In the genomic region with DNA sequence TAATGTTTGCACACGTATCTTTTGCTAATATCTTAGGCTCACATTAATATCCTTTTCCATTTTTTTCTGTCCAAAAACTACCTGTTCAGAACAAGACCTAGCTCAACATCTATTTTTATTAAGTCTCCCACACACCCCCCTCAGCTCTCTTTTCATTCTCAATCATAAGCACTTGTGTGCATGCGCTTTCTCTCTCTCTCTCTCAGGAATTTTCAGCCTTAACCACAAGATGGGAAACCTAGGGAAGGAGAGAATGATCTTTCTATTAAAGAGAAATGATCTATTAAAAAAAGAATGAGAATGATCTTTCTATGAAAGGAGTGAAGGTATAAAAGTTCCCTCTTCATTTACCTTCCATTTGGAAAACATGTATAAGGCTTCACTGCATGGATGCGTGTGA, we compare ENCODE assay signal across 21 cellular contexts.
"Had no signal": no experiment of that assay in that cellular context is flagged by ENCODE, and none has a peak within 500 bp of the region (broad histone marks: within the 10 kb centered on the region; RNA-seq: fewer than 3 reads in every experiment).

No MANE protein-coding gene starts in this region.

- H3K9me3 Mint-ChIP-seq: activated CD4-positive, alpha-beta T cell treated with anti-CD3 and anti-CD28 coated beads, Interleukin-2, amount 10 ng/mL, durations not matched to agents 24 days and 14 days; stimulated activated memory B cell treated with anti-CD40 and anti-IgM and Interleukin-4, amounts not matched to agents 10 μg/mL and 1 μg/mL and 100 μg/mL, for 72 hours; T-cell had no signal

- H3K9me3 ChIP-seq: body of pancreas, colonic mucosa, ovary, testis, upper lobe of left lung had no signal

- H3K27me3 Mint-ChIP-seq: activated CD4-positive, alpha-beta T cell treated with anti-CD3 and anti-CD28 coated beads, Interleukin-2, amount 10 ng/mL, durations not matched to agents 24 days and 14 days; naive B cell; stimulated activated memory B cell treated with anti-CD40 and anti-IgM and Interleukin-4, amounts not matched to agents 10 μg/mL and 1 μg/mL and 100 μg/mL, for 72 hours; T-cell had no signal

- H3K27me3 ChIP-seq: body of pancreas, colonic mucosa, foreskin keratinocyte, ovary, testis, upper lobe of left lung had no signal

- H3K27ac Mint-ChIP-seq: activated CD4-positive, alpha-beta T cell treated with anti-CD3 and anti-CD28 coated beads, Interleukin-2, amount 10 ng/mL, durations not matched to agents 24 days and 14 days; activated CD8-positive, alpha-beta T cell treated with anti-CD3 and anti-CD28 coated beads, Interleukin-2, amount 10 ng/mL, durations not matched to agents 7 days and 5 days; stimulated activated memory B cell treated with anti-CD40 and anti-IgM and Interleukin-4, amounts not matched to agents 10 μg/mL and 1 μg/mL and 100 μg/mL, for 72 hours had no signal

- H3K27ac ChIP-seq: body of pancreas, colonic mucosa, foreskin keratinocyte, ovary, testis, upper lobe of left lung had no signal

- H3K4me3 ChIP-seq: body of pancreas, colonic mucosa, ovary, testis, upper lobe of left lung had no signal

- H3K4me3 Mint-ChIP-seq: activated CD4-positive, alpha-beta T cell treated with anti-CD3 and anti-CD28 coated beads, Interleukin-2, amount 10 ng/mL, durations not matched to agents 24 days and 14 days; activated CD8-positive, alpha-beta T cell treated with anti-CD3 and anti-CD28 coated beads, Interleukin-2, amount 10 ng/mL, durations not matched to agents 7 days and 5 days; stimulated activated memory B cell treated with anti-CD40 and anti-IgM and Interleukin-4, amounts not matched to agents 10 μg/mL and 1 μg/mL and 100 μg/mL, for 72 hours; T-cell had no signal

- H3K4me1 ChIP-seq: colonic mucosa, testis had no signal

- H3K36me3 ChIP-seq: colonic mucosa, ovary, upper lobe of left lung had no signal

- ATAC-seq: activated CD8-positive, alpha-beta T cell treated with anti-CD3 and anti-CD28 coated beads, Interleukin-2, amount 10 ng/mL, durations not matched to agents 7 days and 5 days; body of pancreas; foreskin keratinocyte; sciatic nerve; SK-N-SH treated with all-trans-retinoic acid at 6 μM for 48 hours; stimulated activated memory B cell treated with anti-CD40 and anti-IgM and Interleukin-4, amounts not matched to agents 10 μg/mL and 1 μg/mL and 100 μg/mL, for 72 hours; T-cell had no signal

- DNase-seq: activated CD4-positive, alpha-beta T cell treated with anti-CD3 and anti-CD28 coated beads, Interleukin-2, amount 10 ng/mL, durations not matched to agents 24 days and 14 days; activated CD8-positive, alpha-beta T cell treated with anti-CD3 and anti-CD28 coated beads, Interleukin-2, amount 10 ng/mL, durations not matched to agents 7 days and 5 days; activated effector memory CD4-positive, alpha-beta T cell treated with anti-CD3 and anti-CD28 coated beads, Interleukin-2, amount 50 U/mL, for 16 hours; activated naive CD4-positive, alpha-beta T cell treated with anti-CD3 and anti-CD28 coated beads, Interleukin-2, amount 50 U/mL, for 16 hours; activated T-cell treated with anti-CD3 and anti-CD28 coated beads, Interleukin-2, amount 50 U/mL, for 48 hours; body of pancreas; colonic mucosa; foreskin keratinocyte; glutamatergic neuron; hypothalamus; islet precursor cell; naive B cell; ovary; stimulated activated CD4-positive, alpha-beta T cell treated with anti-CD3 and anti-CD28 coated beads, Interleukin-4, amount 100 ng/mL, for 4 hours; T-cell; T1000; testis; upper lobe of left lung had no signal
